Comparison of ENCODE assay signal across 6 cellular contexts in genomic region chr19:31745731-31746130, GRCh38.
"Had no signal": no experiment of that assay in that cellular context is flagged by ENCODE, and none has a peak within 500 bp of the region (broad histone marks: within the 10 kb centered on the region; RNA-seq: fewer than 3 reads in every experiment).

No MANE protein-coding gene starts in this region.

- H3K9ac ChIP-seq: GM23248 had no signal

- DNase-seq: GM23248, GOT3, H7, KBM-7 had no signal

- H3K27ac ChIP-seq: GM23248 had no signal

- H2AFZ ChIP-seq: GM23248 had no signal

- H3K4me3 ChIP-seq: GM23248, HAP-1 had no signal

- H3K4me1 ChIP-seq: HAP-1 had no signal

- H3K36me3 ChIP-seq: HAP-1 had no signal

- ATAC-seq: HCT116 had no signal

- H3K9me3 ChIP-seq: HAP-1 had no signal
